ENCODE assay signal across 19 cellular contexts in genomic region chr22:41147722-41148121, GRCh38.
"Had no signal": no experiment of that assay in that cellular context is flagged by ENCODE, and none has a peak within 500 bp of the region (broad histone marks: within the 10 kb centered on the region; RNA-seq: fewer than 3 reads in every experiment).

No MANE protein-coding gene starts in this region.

- DNase-seq: activated B cell treated with CpG ODN at 0.5 μM for 24 hours; activated CD4-positive, alpha-beta T cell treated with anti-CD3 and anti-CD28 coated beads for 4 hours; activated CD8-positive, alpha-beta T cell treated with anti-CD3 and anti-CD28 coated beads for 36 hours; activated naive CD4-positive, alpha-beta T cell treated with anti-CD3 and anti-CD28 coated beads for 36 hours; activated T-cell treated with anti-CD3 and anti-CD28 coated beads, Interleukin-2, amount 50 U/mL, for 1 hour; effector CD8-positive, alpha-beta T cell; esophagus squamous epithelium; left cardiac atrium; lower lobe of right lung; right cardiac atrium; stimulated activated CD4-positive, alpha-beta T cell treated with anti-CD3 and anti-CD28 coated beads, Interleukin-15, amount 100 ng/mL, for 24 hours; stimulated activated CD4-positive, alpha-beta T cell treated with anti-CD3 and anti-CD28 coated beads, Interleukin-2, amount 100 ng/mL, for 48 hours; T-cell; T-helper 9 cell; transverse colon had no signal

- H3K27me3 ChIP-seq: esophagus squamous epithelium, transverse colon had no signal

- H3K27ac ChIP-seq: esophagus squamous epithelium, lower lobe of right lung, prostate gland, skin epidermis, transverse colon had no signal

- H3K9me3 ChIP-seq: esophagus squamous epithelium, lower lobe of right lung, prostate gland, transverse colon had no signal

- ATAC-seq: activated CD8-positive, alpha-beta T cell treated with anti-CD3 and anti-CD28 coated beads for 36 hours; left cardiac atrium; lower lobe of right lung; right cardiac atrium; T-cell had no signal

- H3K4me3 ChIP-seq: esophagus squamous epithelium, lower lobe of right lung, prostate gland, skin epidermis, transverse colon had no signal

- FAIRE-seq: bronchial epithelial cell, islet of Langerhans had no signal

- H3K4me1 ChIP-seq: esophagus squamous epithelium, lower lobe of right lung, prostate gland, transverse colon had no signal
